33 cellular contexts compared by ENCODE assay signal in the genomic region with DNA sequence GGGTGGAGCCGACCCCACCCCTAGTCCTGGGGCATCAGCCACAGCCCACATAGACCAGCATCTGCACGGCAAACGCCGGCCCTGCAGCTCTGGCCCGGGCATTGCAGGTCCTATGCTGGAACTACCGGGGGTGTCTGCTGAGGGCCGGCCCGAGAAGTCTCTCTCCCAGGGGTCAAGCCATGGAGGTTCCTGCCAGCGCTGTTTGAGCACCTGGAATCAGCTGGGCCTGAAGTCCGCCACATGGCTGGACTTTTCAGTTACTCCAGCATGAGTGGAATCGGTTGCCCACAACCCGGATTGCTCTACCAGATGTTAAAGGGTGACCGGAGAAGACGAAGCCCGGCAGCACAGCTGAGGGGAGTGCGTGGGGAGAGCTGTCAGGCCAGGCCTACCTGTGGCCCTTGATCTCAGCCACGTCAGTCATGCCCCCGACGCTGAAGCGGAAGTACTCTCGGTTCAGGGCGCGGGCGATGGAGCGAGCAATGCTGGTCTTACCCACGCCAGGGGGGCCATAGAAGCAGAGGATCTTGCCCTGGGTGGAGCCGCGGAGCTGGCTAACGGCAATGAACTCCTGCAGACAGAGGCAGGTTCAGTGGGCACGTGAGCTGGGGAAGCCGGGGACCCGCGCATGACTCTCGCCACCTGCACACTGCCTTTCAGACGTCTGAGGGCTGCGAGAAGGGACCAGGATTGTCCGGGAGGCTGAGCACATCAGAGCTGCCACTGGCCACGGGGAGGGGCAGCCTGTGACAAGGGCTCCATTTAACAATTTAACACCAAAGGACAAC. TPM values are rescaled to one million over a fixed set of nuclear protein-coding genes. Genes with fewer than 3 reads are reported as not detected.
DNase-seq lines count a peak whose midpoint lies in the region; ATAC-seq, FAIRE-seq and TF ChIP-seq lines count a peak whose summit lies in the region.
"Had no signal": no experiment of that assay in that cellular context is flagged by ENCODE, and none has a peak within 500 bp of the region (broad histone marks: within the 10 kb centered on the region; RNA-seq: fewer than 3 reads in every experiment).

No MANE protein-coding gene starts in this region.

- TF ChIP-seq CTCF in adrenal gland (IDR thresholded peaks at IDR 0.05) (no peak), HepG2 (CRISPR knock-in tag; IDR thresholded peaks at IDR 0.05) (no peak)

- CTCF ChIA-PET in HepG2 (lab: Yijun Ruan, JAX; ENCODE audit: low intra/inter-chr PET ratio, low total read pairs) = no interaction called here

- no peak overlapping the region for H3K4me3 ChIP-seq in adrenal gland
- no peak overlapping the region for H3K4me3 ChIP-seq in HepG2 (replicated peaks in 1 of 3; ENCODE audit: insufficient read depth in 1 of 3, low read depth in 2 of 3, low read length in 3 of 3)
- H3K4me3 ChIP-seq: A549, colonic mucosa, lung, neural progenitor cell, PC-9, prostate gland, upper lobe of right lung had no signal

- H3K36me3 ChIP-seq in adrenal gland (replicated peaks in 1 of 2) (peaks cover 0 to 69% of the 10 kb centered on the region in 2 donors), HepG2 (replicated peaks in 1 of 2; ENCODE audit: control insufficient read depth in 1 of 2, insufficient read depth in 2 of 2, low read length in 2 of 2) (peaks cover 38 to 66% of the 10 kb centered on the region in 2 experiments)
- H3K36me3 ChIP-seq: neural progenitor cell had no signal

- TF ChIP-seq EP300 in HepG2 (IDR thresholded peaks at IDR 0.05; ENCODE audit: low read depth in 2 of 2, low read length in 2 of 2) (no peak), HepG2 (CRISPR knock-in tag; IDR thresholded peaks at IDR 0.05; ENCODE audit: borderline replicate concordance) (no peak)

- POLR2A ChIA-PET in HepG2 (lab: Yijun Ruan, JAX) = interaction anchor here (0.8 to 3.2 kb wide), 2 partner anchors 9 to 21 kb away, joined by 3 to 12 read pairs; partner anchors contain the start of genes CATSPERD, LONP1 and RPL36

- H3K4me1 ChIP-seq in adrenal gland (replicated peaks in 1 of 2) (peaks cover 4 to 17% of the 10 kb centered on the region in 2 donors), HepG2 (ENCODE audit: insufficient read depth, low read length) (no peaks in the 10 kb centered on the region)
- H3K4me1 ChIP-seq: colonic mucosa, neural progenitor cell, prostate gland, upper lobe of right lung had no signal

- in situ Hi-C loops in HepG2 (cut with HindIII; ENCODE audit: extremely low pct_ligation_motif_present, low pct_unique_long_range_greater_than_20kb) = no loop called here

- no peaks in the 10 kb centered on the region for H3K4me1 Mint-ChIP-seq in activated naive CD8-positive, alpha-beta T cell treated with anti-CD3 and anti-CD28 coated beads for 36 hours
- H3K4me1 Mint-ChIP-seq in activated naive CD8-positive, alpha-beta T cell treated with anti-CD3 and anti-CD28 coated beads, Interleukin-2, amount 50 U/mL, for 24 hours = peaks cover 2% of the 10 kb centered on the region
- H3K4me1 Mint-ChIP-seq: neural progenitor cell had no signal

- H3K27ac ChIP-seq in adrenal gland = peak overlapping the region in 3 of 5 donors; percentile 54 to 86 (median 82)
- no peak overlapping the region for H3K27ac ChIP-seq in HepG2 (ENCODE audit: extremely low read length, insufficient read depth, low read length)
- H3K27ac ChIP-seq in substantia nigra (ENCODE audit: low read depth, low read length, poor library complexity, severe bottlenecking) = no peak overlapping the region
- H3K27ac ChIP-seq: A549, colonic mucosa, KMS-11, PC-9, prostate gland, upper lobe of right lung had no signal

- no peak for TF ChIP-seq POLR2A in adrenal gland (IDR thresholded peaks at IDR 0.05)
- no peak for TF ChIP-seq POLR2A in HepG2 (IDR thresholded peaks at IDR 0.05; ENCODE audit: insufficient read depth in 1 of 2, low read depth in 2 of 2, low read length in 2 of 2)

- no TSS peak for BruUV-seq in HepG2 (replicated peaks; lab: Mats Ljungman, UMichigan)

- peaks cover 45% of the 10 kb centered on the region for H3K36me3 Mint-ChIP-seq in activated naive CD8-positive, alpha-beta T cell treated with anti-CD3 and anti-CD28 coated beads for 36 hours
- H3K36me3 Mint-ChIP-seq in activated naive CD8-positive, alpha-beta T cell treated with anti-CD3 and anti-CD28 coated beads, Interleukin-2, amount 50 U/mL, for 24 hours (ENCODE audit: low read depth) = peaks cover 32% of the 10 kb centered on the region

- no peaks in the 10 kb centered on the region for H3K9me3 Mint-ChIP-seq in activated naive CD8-positive, alpha-beta T cell treated with anti-CD3 and anti-CD28 coated beads for 36 hours
- H3K9me3 Mint-ChIP-seq in activated naive CD8-positive, alpha-beta T cell treated with anti-CD3 and anti-CD28 coated beads, Interleukin-2, amount 50 U/mL, for 24 hours = no peaks in the 10 kb centered on the region

- 90 to 92% (median 91%) methylated on average over 23 to 38 of the region's 38 CpGs for WGBS in adrenal gland, 4 donors
- WGBS in HepG2 (ENCODE audit: low lambda C conversion rate) = 98% methylated on average over 24 of the region's 38 CpGs

- no peak for TF ChIP-seq RAD21 in HepG2 (CRISPR knock-in tag; IDR thresholded peaks at IDR 0.05)

- no peak overlapping the region for H3K4me2 ChIP-seq in HepG2 (ENCODE audit: low read depth, low read length)
- H3K4me2 ChIP-seq: A549, KMS-11, neural progenitor cell, PC-9 had no signal

- no peak overlapping the region for H2AFZ ChIP-seq in HepG2 (ENCODE audit: low read length)
- H2AFZ ChIP-seq: neural progenitor cell, PC-9 had no signal

- ATAC-seq in activated naive CD8-positive, alpha-beta T cell treated with anti-CD3 and anti-CD28 coated beads, Interleukin-2, amount 50 U/mL, for 24 hours = no peak
- ATAC-seq in HepG2 (no peak), HG02970 (IDR thresholded peaks at IDR 0.05; ENCODE audit: low FRiP score, unreplicated experiment) (no peak), HG02852 (IDR thresholded peaks at IDR 0.05; ENCODE audit: unreplicated experiment) (no peak)
- ATAC-seq: activated CD4-positive, CD25-positive, alpha-beta regulatory T cell treated with anti-CD3 and anti-CD28 coated beads, Interleukin-2, amount 50 U/mL, for 24 hours; activated CD8-positive, alpha-beta T cell treated with anti-CD3 and anti-CD28 coated beads, Interleukin-2, amount 10 ng/mL, durations not matched to agents 7 days and 5 days; upper lobe of right lung had no signal

- H3K9me3 ChIP-seq in adrenal gland (replicated peaks in 1 of 3) (no peaks in the 10 kb centered on the region), HepG2 (ENCODE audit: low read length) (no peaks in the 10 kb centered on the region)
- H3K9me3 ChIP-seq: A549, colonic mucosa, prostate gland, upper lobe of right lung had no signal

- H3K79me2 ChIP-seq in HepG2 (ENCODE audit: insufficient read depth, low read length) = peaks cover 3% of the 10 kb centered on the region

- no peak overlapping the region for H3K9ac ChIP-seq in HepG2 (ENCODE audit: insufficient read depth, low read depth, low read length)
- H3K9ac ChIP-seq: KMS-11, neural progenitor cell had no signal

- H3K4me3 Mint-ChIP-seq in activated naive CD8-positive, alpha-beta T cell treated with anti-CD3 and anti-CD28 coated beads for 36 hours = peak overlapping the region; percentile 42
- no peak overlapping the region for H3K4me3 Mint-ChIP-seq in activated naive CD8-positive, alpha-beta T cell treated with anti-CD3 and anti-CD28 coated beads, Interleukin-2, amount 50 U/mL, for 24 hours
- H3K4me3 Mint-ChIP-seq: activated CD8-positive, alpha-beta T cell treated with anti-CD3 and anti-CD28 coated beads, Interleukin-2, amount 10 ng/mL, durations not matched to agents 7 days and 5 days; neural progenitor cell had no signal

- intact Hi-C loops in adrenal gland (cut with DNase I) = no loop called here
- intact Hi-C loops in HepG2 (cut with micrococcal nuclease; ENCODE audit: unreplicated experiment) = no loop called here

- peak overlapping the region; percentile 34 for H3K27ac Mint-ChIP-seq in activated naive CD8-positive, alpha-beta T cell treated with anti-CD3 and anti-CD28 coated beads for 36 hours
- H3K27ac Mint-ChIP-seq in activated naive CD8-positive, alpha-beta T cell treated with anti-CD3 and anti-CD28 coated beads, Interleukin-2, amount 50 U/mL, for 24 hours = no peak overlapping the region
- H3K27ac Mint-ChIP-seq: activated CD8-positive, alpha-beta T cell treated with anti-CD3 and anti-CD28 coated beads, Interleukin-2, amount 10 ng/mL, durations not matched to agents 7 days and 5 days; neural progenitor cell had no signal

- H3K27me3 Mint-ChIP-seq in activated naive CD8-positive, alpha-beta T cell treated with anti-CD3 and anti-CD28 coated beads for 36 hours = no peaks in the 10 kb centered on the region
- H3K27me3 Mint-ChIP-seq in activated naive CD8-positive, alpha-beta T cell treated with anti-CD3 and anti-CD28 coated beads, Interleukin-2, amount 50 U/mL, for 24 hours = no peaks in the 10 kb centered on the region

- H3K27me3 ChIP-seq in adrenal gland (no peaks in the 10 kb centered on the region), HepG2 (ENCODE audit: control insufficient read depth in 1 of 2, insufficient read depth in 2 of 2, low read length in 2 of 2) (no peaks in the 10 kb centered on the region)
- H3K27me3 ChIP-seq: colonic mucosa, neural progenitor cell, upper lobe of right lung had no signal

- no peak for FAIRE-seq in HepG2 (lab: Jason Lieb, UNC)
- FAIRE-seq: A549, bronchial epithelial cell, endometrium had no signal

- DNase-seq in activated naive CD8-positive, alpha-beta T cell treated with anti-CD3 and anti-CD28 coated beads for 36 hours = no peak
- DNase-seq in activated naive CD8-positive, alpha-beta T cell treated with anti-CD3 and anti-CD28 coated beads, Interleukin-2, amount 50 U/mL, for 24 hours = no peak
- DNase-seq in adrenal gland (peak in 1 of 7 donors; percentile 32), HepG2 (ENCODE audit: low spot score) (no peak), cortex of kidney (lab: John Stamatoyannopoulos, UW) (no peak), substantia nigra (lab: John Stamatoyannopoulos, UW) (no peak)
- DNase-seq: activated CD8-positive, alpha-beta T cell treated with anti-CD3 and anti-CD28 coated beads, Interleukin-2, amount 10 ng/mL, durations not matched to agents 7 days and 5 days; activated gamma-delta T cell treated with Interleukin-2 at 50 U/mL for 16 hours; activated T-cell treated with anti-CD3 and anti-CD28 coated beads for 4 hours; amniotic stem cell; colonic mucosa; COR-L47; EL; GOT3; kidney glomerular epithelial cell; NCI-H1436; NCI-H774; PC-9; SIG-M5; upper lobe of right lung had no signal

- H4K20me1 ChIP-seq in HepG2 (ENCODE audit: insufficient read depth, low read length) = peaks cover 6% of the 10 kb centered on the region; the same call in 1 of the 2 replicates

RNA-seq across cellular contexts. Expression of gene RPL36, which starts 8.7 kb away (rescaled TPM):
- 1,000 to 10,000 TPM; 1,649 to 1,711 TPM for total RNA-seq in activated naive CD8-positive, alpha-beta T cell treated with anti-CD3 and anti-CD28 coated beads for 36 hours
- total RNA-seq in adrenal gland = 1,000 to 10,000 TPM in 6 of 8 donors, 100 to 1,000 TPM in 2; 692 to 1,781 (median 1,178) TPM
- 1,000 to 10,000 TPM in 2 of 3 donors, 100 to 1,000 TPM in 1; 615 to 3,360 (median 2,171) TPM for polyA plus RNA-seq in adrenal gland
- total RNA-seq in HepG2 (2016; rRNA removed; fragmentation: Illumina TruSeq; extraction: Trizol) = 706 and 763 TPM in 2 replicates
- 1,266 and 1,322 TPM in 2 replicates for total RNA-seq in HepG2 (2016; cell fraction: cytosol; rRNA removed; fragmentation: Illumina TruSeq; extraction: Trizol; ENCODE audit: low read depth)
- total RNA-seq in HepG2 (2016; cell fraction: insoluble cytoplasmic fraction; rRNA removed; fragmentation: Illumina TruSeq; extraction: Trizol) = 739 and 797 TPM in 2 replicates
- total RNA-seq in HepG2 (2016; cell fraction: membrane; rRNA removed; fragmentation: Illumina TruSeq; extraction: Trizol) = 1,622 and 1,758 TPM in 2 replicates
- total RNA-seq in HepG2 (2016; cell fraction: nucleus; rRNA removed; fragmentation: Illumina TruSeq; extraction: Trizol) = 259 and 275 TPM in 2 replicates
- 740 and 962 TPM in 2 replicates for polyA plus RNA-seq in HepG2 (2011; rRNA removed)
- 548 and 718 TPM in 2 replicates for polyA plus RNA-seq in HepG2 (2011; cell fraction: cytosol; rRNA removed)
- 184 and 190 TPM in 2 replicates for polyA plus RNA-seq in HepG2 (2011; cell fraction: nucleus; rRNA removed)
- 1,022 and 1,044 TPM in 2 replicates for polyA plus RNA-seq in HepG2 (2012)
- polyA plus RNA-seq in HepG2 (2016; cell fraction: cytosol; fragmentation: Illumina TruSeq; extraction: Trizol; ENCODE audit: low read depth) = 1,678 and 1,761 TPM in 2 replicates
- 756 and 780 TPM in 2 replicates for polyA plus RNA-seq in HepG2 (2016; cell fraction: insoluble cytoplasmic fraction; fragmentation: Illumina TruSeq; extraction: Trizol; ENCODE audit: low read depth)
- 1,750 and 1,946 TPM in 2 replicates for polyA plus RNA-seq in HepG2 (2016; cell fraction: membrane; fragmentation: Illumina TruSeq; extraction: Trizol; ENCODE audit: low read depth)
- 539 and 605 TPM in 2 replicates for polyA plus RNA-seq in HepG2 (2016; cell fraction: nucleus; fragmentation: Illumina TruSeq; extraction: Trizol; ENCODE audit: insufficient read depth, low read depth)
- 163 and 316 TPM in 2 replicates for polyA minus RNA-seq in HepG2 (2011; rRNA and poly(A)+ RNA removed; ENCODE audit: low replicate concordance)
- 334 and 359 TPM in 2 replicates for polyA minus RNA-seq in HepG2 (2011; cell fraction: cytosol; rRNA and poly(A)+ RNA removed)
- 64.5 and 86.4 TPM in 2 replicates for polyA minus RNA-seq in HepG2 (2011; cell fraction: nucleus; rRNA and poly(A)+ RNA removed)

RNA-seq across cellular contexts. Expression of gene HSD11B1L, which starts 18.0 kb away (rescaled TPM):
- total RNA-seq in activated naive CD8-positive, alpha-beta T cell treated with anti-CD3 and anti-CD28 coated beads for 36 hours = 1 to 10 TPM; 1.5 to 3.2 TPM
- total RNA-seq in adrenal gland (10 to 100 TPM in 7 of 8 donors, 1 to 10 TPM in 1; 6.3 to 40.5 (median 13.9) TPM), HepG2 (2016; rRNA removed; fragmentation: Illumina TruSeq; extraction: Trizol) (2.8 TPM in 2 replicates)
- polyA plus RNA-seq in adrenal gland (10 to 100 TPM in 2 of 3 donors, 1 to 10 TPM in 1; 3.4 to 33.9 (median 23.7) TPM), HepG2 (2011; rRNA removed) (3.9 and 4.6 TPM in 2 replicates)
- total RNA-seq in HepG2 (2016; cell fraction: cytosol; rRNA removed; fragmentation: Illumina TruSeq; extraction: Trizol; ENCODE audit: low read depth) = 2.6 and 3.3 TPM in 2 replicates
- 1.6 and 2.1 TPM in 2 replicates for total RNA-seq in HepG2 (2016; cell fraction: insoluble cytoplasmic fraction; rRNA removed; fragmentation: Illumina TruSeq; extraction: Trizol)
- 3.9 and 5.5 TPM in 2 replicates for total RNA-seq in HepG2 (2016; cell fraction: membrane; rRNA removed; fragmentation: Illumina TruSeq; extraction: Trizol)
- total RNA-seq in HepG2 (2016; cell fraction: nucleus; rRNA removed; fragmentation: Illumina TruSeq; extraction: Trizol) = 0.81 and 0.94 TPM in 2 replicates
- polyA plus RNA-seq in HepG2 (2011; cell fraction: cytosol; rRNA removed) = 4.2 and 6.2 TPM in 2 replicates
- polyA plus RNA-seq in HepG2 (2011; cell fraction: nucleus; rRNA removed) = 6.3 and 7.3 TPM in 2 replicates
- polyA plus RNA-seq in HepG2 (2012) = 1.9 and 3.0 TPM in 2 replicates
- 3.6 and 4.2 TPM in 2 replicates for polyA plus RNA-seq in HepG2 (2016; cell fraction: cytosol; fragmentation: Illumina TruSeq; extraction: Trizol; ENCODE audit: low read depth)
- polyA plus RNA-seq in HepG2 (2016; cell fraction: insoluble cytoplasmic fraction; fragmentation: Illumina TruSeq; extraction: Trizol; ENCODE audit: low read depth) = 2.5 and 3.3 TPM in 2 replicates
- 3.3 and 3.5 TPM in 2 replicates for polyA plus RNA-seq in HepG2 (2016; cell fraction: membrane; fragmentation: Illumina TruSeq; extraction: Trizol; ENCODE audit: low read depth)
- polyA plus RNA-seq in HepG2 (2016; cell fraction: nucleus; fragmentation: Illumina TruSeq; extraction: Trizol; ENCODE audit: insufficient read depth, low read depth) = 3.3 and 3.4 TPM in 2 replicates
- polyA minus RNA-seq in HepG2 (2011; rRNA and poly(A)+ RNA removed; ENCODE audit: low replicate concordance) = 0.21 and 1.8 TPM in 2 replicates
- polyA minus RNA-seq in HepG2 (2011; cell fraction: cytosol; rRNA and poly(A)+ RNA removed) = 1.1 and 3.1 TPM in 2 replicates
- 0.52 and 1.1 TPM in 2 replicates for polyA minus RNA-seq in HepG2 (2011; cell fraction: nucleus; rRNA and poly(A)+ RNA removed)

RNA-seq across cellular contexts. Expression of gene MICOS13, which starts 18.5 kb away (rescaled TPM):
- total RNA-seq in activated naive CD8-positive, alpha-beta T cell treated with anti-CD3 and anti-CD28 coated beads for 36 hours = 10 to 100 TPM; 44.6 to 53.5 TPM
- total RNA-seq in adrenal gland (10 to 100 TPM; 40.2 to 92.8 (median 57.9) TPM), HepG2 (2016; rRNA removed; fragmentation: Illumina TruSeq; extraction: Trizol) (35.4 and 37.9 TPM in 2 replicates)
- polyA plus RNA-seq in adrenal gland (100 to 1,000 TPM in 2 of 3 donors, 10 to 100 TPM in 1; 23.4 to 211 (median 162) TPM), HepG2 (2011; rRNA removed) (28.8 and 40.0 TPM in 2 replicates)
- total RNA-seq in HepG2 (2016; cell fraction: cytosol; rRNA removed; fragmentation: Illumina TruSeq; extraction: Trizol; ENCODE audit: low read depth) = 20.7 and 21.7 TPM in 2 replicates
- total RNA-seq in HepG2 (2016; cell fraction: insoluble cytoplasmic fraction; rRNA removed; fragmentation: Illumina TruSeq; extraction: Trizol) = 38.9 and 39.8 TPM in 2 replicates
- 22.9 and 26.0 TPM in 2 replicates for total RNA-seq in HepG2 (2016; cell fraction: membrane; rRNA removed; fragmentation: Illumina TruSeq; extraction: Trizol)
- 18.4 and 19.8 TPM in 2 replicates for total RNA-seq in HepG2 (2016; cell fraction: nucleus; rRNA removed; fragmentation: Illumina TruSeq; extraction: Trizol)
- 16.8 and 30.9 TPM in 2 replicates for polyA plus RNA-seq in HepG2 (2011; cell fraction: cytosol; rRNA removed)
- 13.2 and 15.1 TPM in 2 replicates for polyA plus RNA-seq in HepG2 (2011; cell fraction: nucleus; rRNA removed)
- 13.1 and 19.3 TPM in 2 replicates for polyA plus RNA-seq in HepG2 (2012)
- 20.6 and 24.5 TPM in 2 replicates for polyA plus RNA-seq in HepG2 (2016; cell fraction: cytosol; fragmentation: Illumina TruSeq; extraction: Trizol; ENCODE audit: low read depth)
- 37.7 and 43.8 TPM in 2 replicates for polyA plus RNA-seq in HepG2 (2016; cell fraction: insoluble cytoplasmic fraction; fragmentation: Illumina TruSeq; extraction: Trizol; ENCODE audit: low read depth)
- 19.5 and 22.0 TPM in 2 replicates for polyA plus RNA-seq in HepG2 (2016; cell fraction: membrane; fragmentation: Illumina TruSeq; extraction: Trizol; ENCODE audit: low read depth)
- polyA plus RNA-seq in HepG2 (2016; cell fraction: nucleus; fragmentation: Illumina TruSeq; extraction: Trizol; ENCODE audit: insufficient read depth, low read depth) = 32.1 and 41.0 TPM in 2 replicates
- 14.6 and 22.6 TPM in 2 replicates for polyA minus RNA-seq in HepG2 (2011; rRNA and poly(A)+ RNA removed; ENCODE audit: low replicate concordance)
- 6.3 and 9.1 TPM in 2 replicates for polyA minus RNA-seq in HepG2 (2011; cell fraction: cytosol; rRNA and poly(A)+ RNA removed)
- polyA minus RNA-seq in HepG2 (2011; cell fraction: nucleus; rRNA and poly(A)+ RNA removed) = 6.0 and 7.5 TPM in 2 replicates

RNA-seq across cellular contexts. Expression of gene LONP1, which starts 21.1 kb away (rescaled TPM):
- total RNA-seq in activated naive CD8-positive, alpha-beta T cell treated with anti-CD3 and anti-CD28 coated beads for 36 hours = 100 to 1,000 TPM; 277 to 287 TPM
- total RNA-seq in adrenal gland = 100 to 1,000 TPM; 185 to 523 (median 409) TPM
- 100 to 1,000 TPM; 177 to 352 (median 196) TPM for polyA plus RNA-seq in adrenal gland
- total RNA-seq in HepG2 (2016; rRNA removed; fragmentation: Illumina TruSeq; extraction: Trizol) = 50.4 and 76.8 TPM in 2 replicates
- total RNA-seq in HepG2 (2016; cell fraction: cytosol; rRNA removed; fragmentation: Illumina TruSeq; extraction: Trizol; ENCODE audit: low read depth) = 12.1 and 15.6 TPM in 2 replicates
- total RNA-seq in HepG2 (2016; cell fraction: insoluble cytoplasmic fraction; rRNA removed; fragmentation: Illumina TruSeq; extraction: Trizol) = 41.9 and 83.8 TPM in 2 replicates
- 26.9 and 27.9 TPM in 2 replicates for total RNA-seq in HepG2 (2016; cell fraction: membrane; rRNA removed; fragmentation: Illumina TruSeq; extraction: Trizol)
- 53.2 and 60.3 TPM in 2 replicates for total RNA-seq in HepG2 (2016; cell fraction: nucleus; rRNA removed; fragmentation: Illumina TruSeq; extraction: Trizol)
- polyA plus RNA-seq in HepG2 (2011; rRNA removed) = 59.5 and 69.0 TPM in 2 replicates
- polyA plus RNA-seq in HepG2 (2011; cell fraction: cytosol; rRNA removed) = 54.0 and 91.2 TPM in 2 replicates
- 270 and 346 TPM in 2 replicates for polyA plus RNA-seq in HepG2 (2011; cell fraction: nucleus; rRNA removed)
- 49.0 and 62.8 TPM in 2 replicates for polyA plus RNA-seq in HepG2 (2012)
- polyA plus RNA-seq in HepG2 (2016; cell fraction: cytosol; fragmentation: Illumina TruSeq; extraction: Trizol; ENCODE audit: low read depth) = 7.4 and 9.2 TPM in 2 replicates
- 49.9 and 60.1 TPM in 2 replicates for polyA plus RNA-seq in HepG2 (2016; cell fraction: insoluble cytoplasmic fraction; fragmentation: Illumina TruSeq; extraction: Trizol; ENCODE audit: low read depth)
- 15.7 and 17.9 TPM in 2 replicates for polyA plus RNA-seq in HepG2 (2016; cell fraction: membrane; fragmentation: Illumina TruSeq; extraction: Trizol; ENCODE audit: low read depth)
- 120 and 130 TPM in 2 replicates for polyA plus RNA-seq in HepG2 (2016; cell fraction: nucleus; fragmentation: Illumina TruSeq; extraction: Trizol; ENCODE audit: insufficient read depth, low read depth)
- polyA minus RNA-seq in HepG2 (2011; rRNA and poly(A)+ RNA removed; ENCODE audit: low replicate concordance) = 65.4 and 106 TPM in 2 replicates
- 42.1 and 48.3 TPM in 2 replicates for polyA minus RNA-seq in HepG2 (2011; cell fraction: cytosol; rRNA and poly(A)+ RNA removed)
- 44.8 and 51.0 TPM in 2 replicates for polyA minus RNA-seq in HepG2 (2011; cell fraction: nucleus; rRNA and poly(A)+ RNA removed)

RNA-seq across cellular contexts. Expression of gene CATSPERD, which starts 21.6 kb away (rescaled TPM):
- not detected for total RNA-seq in activated naive CD8-positive, alpha-beta T cell treated with anti-CD3 and anti-CD28 coated beads for 36 hours
- not detected for total RNA-seq in adrenal gland
- not detected for polyA plus RNA-seq in adrenal gland
- total RNA-seq in HepG2 (2016; rRNA removed; fragmentation: Illumina TruSeq; extraction: Trizol) = not detected in 2 replicates
- total RNA-seq in HepG2 (2016; cell fraction: cytosol; rRNA removed; fragmentation: Illumina TruSeq; extraction: Trizol; ENCODE audit: low read depth) = not detected in 2 replicates
- not detected in 2 replicates for total RNA-seq in HepG2 (2016; cell fraction: insoluble cytoplasmic fraction; rRNA removed; fragmentation: Illumina TruSeq; extraction: Trizol)
- total RNA-seq in HepG2 (2016; cell fraction: membrane; rRNA removed; fragmentation: Illumina TruSeq; extraction: Trizol) = 0.09 TPM in 1 of 2 replicates, not detected in the other
- total RNA-seq in HepG2 (2016; cell fraction: nucleus; rRNA removed; fragmentation: Illumina TruSeq; extraction: Trizol) = not detected in 2 replicates
- polyA plus RNA-seq in HepG2 (2011; rRNA removed) = 0.04 TPM in 1 of 2 replicates, not detected in the other
- 0.04 TPM in 1 of 2 replicates, not detected in the other for polyA plus RNA-seq in HepG2 (2011; cell fraction: cytosol; rRNA removed)
- polyA plus RNA-seq in HepG2 (2011; cell fraction: nucleus; rRNA removed) = 0.09 TPM in 1 of 2 replicates, not detected in the other
- not detected in 2 replicates for polyA plus RNA-seq in HepG2 (2012)
- not detected in 2 replicates for polyA plus RNA-seq in HepG2 (2016; cell fraction: cytosol; fragmentation: Illumina TruSeq; extraction: Trizol; ENCODE audit: low read depth)
- not detected in 2 replicates for polyA plus RNA-seq in HepG2 (2016; cell fraction: insoluble cytoplasmic fraction; fragmentation: Illumina TruSeq; extraction: Trizol; ENCODE audit: low read depth)
- polyA plus RNA-seq in HepG2 (2016; cell fraction: membrane; fragmentation: Illumina TruSeq; extraction: Trizol; ENCODE audit: low read depth) = not detected in 2 replicates
- not detected in 2 replicates for polyA plus RNA-seq in HepG2 (2016; cell fraction: nucleus; fragmentation: Illumina TruSeq; extraction: Trizol; ENCODE audit: insufficient read depth, low read depth)
- polyA minus RNA-seq in HepG2 (2011; rRNA and poly(A)+ RNA removed; ENCODE audit: low replicate concordance) = 0.09 TPM in 1 of 2 replicates, not detected in the other
- not detected in 2 replicates for polyA minus RNA-seq in HepG2 (2011; cell fraction: cytosol; rRNA and poly(A)+ RNA removed)
- not detected in 2 replicates for polyA minus RNA-seq in HepG2 (2011; cell fraction: nucleus; rRNA and poly(A)+ RNA removed)
- total RNA-seq: activated CD8-positive, alpha-beta T cell treated with anti-CD3 and anti-CD28 coated beads, Interleukin-2, amount 10 ng/mL, durations not matched to agents 7 days and 5 days; bronchial epithelial cell; colonic mucosa; glomerular endothelial cell; HT-29; mucosa of gallbladder; PC-9; upper lobe of right lung had no signal

Comparison
In these comparisons a context has a peak if more than half of its experiments do, and no peak if none do; other contexts are left out.
1. H3K27ac ChIP-seq: peak in adrenal gland (3 of 5); none in HepG2 (single experiment) and substantia nigra (single experiment).